1 cellular context compared by ENCODE assay signal in the genomic region with DNA sequence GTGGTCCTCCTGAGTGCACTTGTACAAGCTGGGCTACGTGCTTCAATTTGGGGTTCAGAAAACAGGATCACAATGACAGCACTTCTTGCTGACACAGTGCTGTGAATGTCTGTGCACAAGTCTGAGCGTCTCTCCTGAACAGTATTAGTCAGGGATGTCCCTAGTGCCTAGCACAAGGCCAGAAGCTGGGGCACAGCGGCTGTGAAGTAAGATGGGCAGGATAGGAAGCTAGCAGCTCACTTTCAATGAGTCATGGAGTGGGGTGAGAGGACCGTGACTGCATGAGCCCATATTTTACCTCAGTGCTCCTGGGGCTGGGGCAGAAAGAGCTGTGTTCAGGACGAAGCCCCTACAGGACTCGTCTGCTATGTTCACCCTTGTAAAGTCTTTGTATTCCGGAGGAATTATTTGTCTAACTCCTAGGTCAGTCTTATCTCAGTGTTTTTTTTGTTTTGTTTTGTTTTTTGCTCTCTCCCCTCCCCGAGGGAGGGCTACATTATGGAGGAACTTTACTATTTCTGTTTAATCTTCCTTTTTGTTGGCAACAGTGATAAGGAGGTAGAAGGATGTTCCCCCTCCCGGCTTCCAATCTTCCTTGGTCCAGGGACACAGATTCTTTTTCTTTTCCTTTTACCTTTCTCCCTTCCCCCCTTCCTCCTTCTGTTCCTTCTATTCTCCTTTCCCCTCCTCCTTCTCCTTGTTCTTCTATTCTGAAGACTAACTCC.
A peak's percentile ranks its signal among the peaks of the same experiment; 100 is the strongest.
TF ChIP-seq lines count a peak whose summit lies in the region.

No MANE protein-coding gene starts in this region.

TF ChIP-seq in K562, 482 proteins besides CTCF, POLR2A, EP300 and RAD21:
- TF ChIP-seq RAD51 (IDR thresholded peaks at IDR 0.05; ENCODE audit: borderline replicate concordance, low read depth) (no peak), FOSL1 (tag; conservative IDR thresholded peaks at IDR 0.05) (0 out of 2 replicates have a peak, but pooled peaks have one; percentile 32), IRF1 (CRISPR knock-in tag; IDR thresholded peaks at IDR 0.05; ENCODE audit: borderline replicate concordance) (no peak)
- TF ChIP-seq, protein P1, sequence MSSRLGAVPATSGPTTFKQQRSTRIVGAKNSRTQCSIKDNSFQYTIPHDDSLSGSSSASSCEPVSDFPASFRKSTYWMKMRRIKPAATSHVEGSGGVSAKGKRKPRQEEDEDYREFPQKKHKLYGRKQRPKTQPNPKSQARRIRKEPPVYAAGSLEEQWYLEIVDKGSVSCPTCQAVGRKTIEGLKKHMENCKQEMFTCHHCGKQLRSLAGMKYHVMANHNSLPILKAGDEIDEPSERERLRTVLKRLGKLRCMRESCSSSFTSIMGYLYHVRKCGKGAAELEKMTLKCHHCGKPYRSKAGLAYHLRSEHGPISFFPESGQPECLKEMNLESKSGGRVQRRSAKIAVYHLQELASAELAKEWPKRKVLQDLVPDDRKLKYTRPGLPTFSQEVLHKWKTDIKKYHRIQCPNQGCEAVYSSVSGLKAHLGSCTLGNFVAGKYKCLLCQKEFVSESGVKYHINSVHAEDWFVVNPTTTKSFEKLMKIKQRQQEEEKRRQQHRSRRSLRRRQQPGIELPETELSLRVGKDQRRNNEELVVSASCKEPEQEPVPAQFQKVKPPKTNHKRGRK (tag; IDR thresholded peaks at IDR 0.05) = peak; percentile 62
TF ChIP-seq in K562: peak in this region for 2.
